27 cellular contexts compared by ENCODE assay signal in genomic region chr16:21226749-21227148, GRCh38. TPM values are rescaled to one million over a fixed set of nuclear protein-coding genes. Genes with fewer than 3 reads are reported as not detected.
"Had no signal": no experiment of that assay in that cellular context is flagged by ENCODE, and none has a peak within 500 bp of the region (broad histone marks: within the 10 kb centered on the region; RNA-seq: fewer than 3 reads in every experiment).

No MANE protein-coding gene starts in this region.

- ATAC-seq: activated CD8-positive, alpha-beta memory T cell treated with anti-CD3 and anti-CD28 coated beads, Interleukin-2, amount 10 ng/mL, durations not matched to agents 7 days and 5 days; left cardiac atrium; right cardiac atrium had no signal

- H3K4me1 ChIP-seq: colonic mucosa had no signal

- H3K27ac ChIP-seq: colonic mucosa, hepatocyte, prostate gland, tibial nerve had no signal

- H3K4me3 ChIP-seq: colonic mucosa, hepatocyte, prostate gland, tibial nerve had no signal

- H3K9me3 ChIP-seq: colonic mucosa, prostate gland, tibial nerve had no signal

- H3K27me3 ChIP-seq: colonic mucosa, hepatocyte, tibial nerve had no signal

- DNase-seq: activated CD4-positive, alpha-beta memory T cell treated with anti-CD3 and anti-CD28 coated beads, Interleukin-2, amount 10 ng/mL, durations not matched to agents 7 days and 5 days; activated CD4-positive, alpha-beta T cell treated with anti-CD3 and anti-CD28 coated beads for 48 hours; activated CD4-positive, CD25-positive, alpha-beta regulatory T cell; activated CD8-positive, alpha-beta memory T cell treated with anti-CD3 and anti-CD28 coated beads, Interleukin-2, amount 10 ng/mL, durations not matched to agents 7 days and 5 days; activated naive CD4-positive, alpha-beta T cell treated with Interleukin-2 at 50 U/mL for 16 hours; activated naive CD8-positive, alpha-beta T cell treated with anti-CD3 and anti-CD28 coated beads, Interleukin-2, amount 10 ng/mL, durations not matched to agents 7 days and 5 days; activated T-cell treated with anti-CD3 and anti-CD28 coated beads, Interleukin-2, amount 50 U/mL, for 1 hour; amygdala; colonic mucosa; endodermal cell; left cardiac atrium; right cardiac atrium; stimulated activated CD4-positive, alpha-beta T cell treated with anti-CD3 and anti-CD28 coated beads, Interleukin-2, amount 100 ng/mL, for 24 hours; stimulated activated naive CD4-positive, alpha-beta T cell treated with Interleukin-2 at 50 U/mL for 16 hours; T1000 had no signal

- H3K36me3 ChIP-seq: colonic mucosa, prostate gland, tibial nerve had no signal

RNA-seq across cellular contexts. Expression of gene ANKS4B, which starts 6.8 kb away (rescaled TPM):
- total RNA-seq: activated CD4-positive, alpha-beta memory T cell treated with anti-CD3 and anti-CD28 coated beads, Interleukin-2, amount 10 ng/mL, durations not matched to agents 7 days and 5 days; activated CD8-positive, alpha-beta memory T cell treated with anti-CD3 and anti-CD28 coated beads, Interleukin-2, amount 10 ng/mL, durations not matched to agents 7 days and 5 days; activated naive CD8-positive, alpha-beta T cell treated with anti-CD3 and anti-CD28 coated beads, Interleukin-2, amount 10 ng/mL, durations not matched to agents 7 days and 5 days; activated T-helper 2 cell treated with anti-CD3 and anti-CD28 coated beads, Interferon-gamma antibody, Interleukin-2, Interleukin-4, amounts not matched to agents 10 μg/mL and 5 μg/mL and 100 μg/mL, durations not matched to agents 14 hours and 24 hours and 36 hours; epithelial cell of proximal tubule; glomerular endothelial cell; left cardiac atrium; lung microvascular endothelial cell; mononuclear cell; omental fat pad; prostate gland; right cardiac atrium; skeletal muscle tissue; subcutaneous adipose tissue; T-helper 1 cell treated with Interleukin-12 subunit alpha and Interleukin-12 subunit beta and Interleukin-4 antibody, amounts not matched to agents 30 ng/mL and 1 ng/mL, for 36 hours had no signal

RNA-seq across cellular contexts. Expression of gene ZP2, which starts 15.4 kb away (rescaled TPM):
- total RNA-seq: activated CD8-positive, alpha-beta memory T cell treated with anti-CD3 and anti-CD28 coated beads, Interleukin-2, amount 10 ng/mL, durations not matched to agents 7 days and 5 days; activated naive CD8-positive, alpha-beta T cell treated with anti-CD3 and anti-CD28 coated beads, Interleukin-2, amount 10 ng/mL, durations not matched to agents 7 days and 5 days; activated T-helper 2 cell treated with anti-CD3 and anti-CD28 coated beads, Interferon-gamma antibody, Interleukin-2, Interleukin-4, amounts not matched to agents 10 μg/mL and 5 μg/mL and 100 μg/mL, durations not matched to agents 14 hours and 24 hours and 36 hours; endodermal cell; epithelial cell of proximal tubule; glomerular endothelial cell; left cardiac atrium; mononuclear cell; omental fat pad; prostate gland; right cardiac atrium; subcutaneous adipose tissue; T-helper 1 cell treated with Interleukin-12 subunit alpha and Interleukin-12 subunit beta and Interleukin-4 antibody, amounts not matched to agents 30 ng/mL and 1 ng/mL, for 36 hours; tibial nerve had no signal

RNA-seq across cellular contexts. Expression of gene CRYM, which starts 51.3 kb away (rescaled TPM):
- total RNA-seq: activated CD4-positive, alpha-beta memory T cell treated with anti-CD3 and anti-CD28 coated beads, Interleukin-2, amount 10 ng/mL, durations not matched to agents 7 days and 5 days; activated CD8-positive, alpha-beta memory T cell treated with anti-CD3 and anti-CD28 coated beads, Interleukin-2, amount 10 ng/mL, durations not matched to agents 7 days and 5 days; activated naive CD8-positive, alpha-beta T cell treated with anti-CD3 and anti-CD28 coated beads, Interleukin-2, amount 10 ng/mL, durations not matched to agents 7 days and 5 days; activated T-helper 2 cell treated with anti-CD3 and anti-CD28 coated beads, Interferon-gamma antibody, Interleukin-2, Interleukin-4, amounts not matched to agents 10 μg/mL and 5 μg/mL and 100 μg/mL, durations not matched to agents 14 hours and 24 hours and 36 hours; lung microvascular endothelial cell; skeletal muscle tissue; T-helper 1 cell treated with Interleukin-12 subunit alpha and Interleukin-12 subunit beta and Interleukin-4 antibody, amounts not matched to agents 30 ng/mL and 1 ng/mL, for 36 hours; tibial nerve had no signal
